In the genomic region with DNA sequence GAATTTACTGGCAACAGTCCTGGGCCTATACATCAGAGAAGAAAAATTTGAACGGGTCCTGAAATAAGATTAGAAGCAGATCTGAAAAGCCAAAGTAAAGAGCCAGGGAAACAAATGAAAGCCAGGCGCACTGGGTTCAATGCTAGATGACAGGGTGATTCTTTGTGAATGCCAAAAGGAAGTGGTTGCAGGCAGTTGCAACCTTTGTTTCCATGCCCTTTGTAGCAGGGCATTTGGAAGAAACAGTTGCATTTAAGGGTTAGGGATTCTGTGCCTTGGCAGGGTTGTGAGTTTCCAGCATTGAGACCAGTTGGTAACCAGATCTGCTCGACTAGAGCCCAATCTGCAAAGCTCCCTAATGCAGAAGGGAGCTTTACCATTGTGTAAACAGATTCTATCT, we compare ENCODE assay signal across 1 cellular context.
A peak's percentile ranks its signal among the peaks of the same experiment; 100 is the strongest.
TF ChIP-seq lines count a peak whose summit lies in the region.

No MANE protein-coding gene starts in this region.

TF ChIP-seq in K562, 482 proteins besides CTCF, POLR2A, EP300 and RAD21 (continued from another document):
- TF ChIP-seq, protein P1, sequence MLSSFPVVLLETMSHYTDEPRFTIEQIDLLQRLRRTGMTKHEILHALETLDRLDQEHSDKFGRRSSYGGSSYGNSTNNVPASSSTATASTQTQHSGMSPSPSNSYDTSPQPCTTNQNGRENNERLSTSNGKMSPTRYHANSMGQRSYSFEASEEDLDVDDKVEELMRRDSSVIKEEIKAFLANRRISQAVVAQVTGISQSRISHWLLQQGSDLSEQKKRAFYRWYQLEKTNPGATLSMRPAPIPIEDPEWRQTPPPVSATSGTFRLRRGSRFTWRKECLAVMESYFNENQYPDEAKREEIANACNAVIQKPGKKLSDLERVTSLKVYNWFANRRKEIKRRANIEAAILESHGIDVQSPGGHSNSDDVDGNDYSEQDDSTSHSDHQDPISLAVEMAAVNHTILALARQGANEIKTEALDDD (IDR thresholded peaks at IDR 0.05), result 0 out of 2 replicates have a peak, but pooled peaks have one; percentile 43
